24 cellular contexts compared by ENCODE assay signal in the genomic region with DNA sequence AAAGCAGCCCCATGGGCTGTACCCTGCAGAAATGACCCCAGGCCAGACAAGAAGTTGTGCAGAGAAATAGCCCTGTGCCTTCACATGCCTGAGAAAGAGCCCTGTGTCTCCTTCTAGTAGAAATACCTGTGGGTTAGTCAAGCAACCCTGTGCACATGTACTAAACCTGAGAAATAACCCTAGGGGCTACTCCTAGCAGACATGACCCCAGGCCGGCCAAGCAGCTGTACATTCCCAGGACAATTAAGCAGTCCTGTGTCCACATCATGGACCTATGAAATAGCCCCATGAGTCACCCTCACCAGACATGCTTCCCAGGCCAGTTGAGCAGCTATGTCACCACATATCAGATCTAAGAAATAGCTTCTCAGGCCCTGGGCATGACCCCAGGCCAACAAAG.
"Had no signal": no experiment of that assay in that cellular context is flagged by ENCODE, and none has a peak within 500 bp of the region (broad histone marks: within the 10 kb centered on the region; RNA-seq: fewer than 3 reads in every experiment).

No MANE protein-coding gene starts in this region.

- ATAC-seq: activated naive CD8-positive, alpha-beta T cell treated with anti-CD3 and anti-CD28 coated beads, Interleukin-2, amount 50 U/mL, for 24 hours; esophagus mucosa; heart left ventricle; right cardiac atrium; T-helper 17 cell had no signal

- H3K27ac ChIP-seq: heart left ventricle, left ventricle myocardium inferior, spleen, suprapubic skin, tibial artery had no signal

- H3K27ac Mint-ChIP-seq: activated CD4-positive, alpha-beta memory T cell treated with anti-CD3 and anti-CD28 coated beads, Interleukin-2, amount 10 ng/mL, durations not matched to agents 7 days and 5 days; activated CD4-positive, alpha-beta T cell treated with anti-CD3 and anti-CD28 coated beads, Interleukin-2, amount 10 ng/mL, durations not matched to agents 24 days and 14 days; activated naive CD8-positive, alpha-beta T cell treated with anti-CD3 and anti-CD28 coated beads, Interleukin-2, amount 50 U/mL, for 24 hours; activated T-cell treated with anti-CD3 and anti-CD28 coated beads, Interleukin-2, amount 50 U/mL, for 24 hours; immature natural killer cell; nephron; T-helper 17 cell had no signal

- H3K36me3 ChIP-seq: heart left ventricle, left ventricle myocardium inferior, spleen, suprapubic skin, tibial artery had no signal

- H3K4me1 Mint-ChIP-seq: activated CD4-positive, alpha-beta memory T cell treated with anti-CD3 and anti-CD28 coated beads, Interleukin-2, amount 10 ng/mL, durations not matched to agents 7 days and 5 days; activated CD4-positive, alpha-beta T cell treated with anti-CD3 and anti-CD28 coated beads, Interleukin-2, amount 10 ng/mL, durations not matched to agents 24 days and 14 days; activated naive CD8-positive, alpha-beta T cell treated with anti-CD3 and anti-CD28 coated beads, Interleukin-2, amount 50 U/mL, for 24 hours; immature natural killer cell; T-helper 17 cell had no signal

- H3K4me3 Mint-ChIP-seq: activated CD4-positive, alpha-beta memory T cell treated with anti-CD3 and anti-CD28 coated beads, Interleukin-2, amount 10 ng/mL, durations not matched to agents 7 days and 5 days; activated CD4-positive, alpha-beta T cell treated with anti-CD3 and anti-CD28 coated beads, Interleukin-2, amount 10 ng/mL, durations not matched to agents 24 days and 14 days; activated naive CD8-positive, alpha-beta T cell treated with anti-CD3 and anti-CD28 coated beads, Interleukin-2, amount 50 U/mL, for 24 hours; activated T-cell treated with anti-CD3 and anti-CD28 coated beads, Interleukin-2, amount 50 U/mL, for 24 hours; immature natural killer cell; nephron; T-helper 17 cell had no signal

- H3K4me1 ChIP-seq: heart left ventricle, left ventricle myocardium inferior, spleen, suprapubic skin, tibial artery had no signal

- H3K27me3 Mint-ChIP-seq: activated CD4-positive, alpha-beta memory T cell treated with anti-CD3 and anti-CD28 coated beads, Interleukin-2, amount 10 ng/mL, durations not matched to agents 7 days and 5 days; activated CD4-positive, alpha-beta T cell treated with anti-CD3 and anti-CD28 coated beads, Interleukin-2, amount 10 ng/mL, durations not matched to agents 24 days and 14 days; activated naive CD8-positive, alpha-beta T cell treated with anti-CD3 and anti-CD28 coated beads, Interleukin-2, amount 50 U/mL, for 24 hours; activated T-cell treated with anti-CD3 and anti-CD28 coated beads, Interleukin-2, amount 50 U/mL, for 24 hours; T-helper 17 cell had no signal

- H3K27me3 ChIP-seq: heart left ventricle, spleen, suprapubic skin, tibial artery had no signal

- H3K4me3 ChIP-seq: heart left ventricle, left ventricle myocardium inferior, spleen, suprapubic skin, tibial artery had no signal

- DNase-seq: activated CD4-positive, alpha-beta memory T cell treated with anti-CD3 and anti-CD28 coated beads, Interleukin-2, amount 10 ng/mL, durations not matched to agents 7 days and 5 days; activated CD4-positive, alpha-beta T cell treated with anti-CD3 and anti-CD28 coated beads, Interleukin-2, amount 10 ng/mL, durations not matched to agents 24 days and 14 days; activated CD4-positive, CD25-positive, alpha-beta regulatory T cell treated with anti-CD3 and anti-CD28 coated beads, Interleukin-2, amount 50 U/mL, for 72 hours; activated CD8-positive, alpha-beta memory T cell treated with anti-CD3 and anti-CD28 coated beads, Interleukin-2, amount 50 U/mL, for 48 hours; activated gamma-delta T cell treated with Interleukin-2 at 50 U/mL for 16 hours; activated naive CD4-positive, alpha-beta T cell treated with anti-CD3 and anti-CD28 coated beads, Interleukin-2, amount 50 U/mL, for 16 hours; activated naive CD8-positive, alpha-beta T cell treated with anti-CD3 and anti-CD28 coated beads, Interleukin-2, amount 50 U/mL, for 24 hours; activated T-cell treated with anti-CD3 and anti-CD28 coated beads, Interleukin-2, amount 50 U/mL, for 24 hours; amygdala; caudate nucleus; foreskin fibroblast; heart left ventricle; hypothalamus; immature natural killer cell; left ventricle myocardium inferior; spleen; stimulated activated naive CD4-positive, alpha-beta T cell; T-helper 17 cell; T1000; tibial artery had no signal
